ENCODE assay signal across 24 cellular contexts in genomic region chr17:67385122-67385988, GRCh38. TPM values are rescaled to one million over a fixed set of nuclear protein-coding genes. Genes with fewer than 3 reads are reported as not detected.
DNase-seq lines count a peak whose midpoint lies in the region; ATAC-seq, FAIRE-seq and TF ChIP-seq lines count a peak whose summit lies in the region.
"Had no signal": no experiment of that assay in that cellular context is flagged by ENCODE, and none has a peak within 500 bp of the region (broad histone marks: within the 10 kb centered on the region; RNA-seq: fewer than 3 reads in every experiment).

No MANE protein-coding gene starts in this region.

- no peaks in the 10 kb centered on the region for H3K27me3 Mint-ChIP-seq in naive thymus-derived CD8-positive, alpha-beta T cell

- DNase-seq in heart right ventricle: no peak
- DNase-seq in left ventricle myocardium superior: no peak
- no peak for DNase-seq in Panc1 (ENCODE audit: low read depth, low spot score)
- DNase-seq in GM12878 (ENCODE audit: low read depth, low spot score): no peak
- no peak for DNase-seq in naive thymus-derived CD8-positive, alpha-beta T cell
- DNase-seq in NCI-H1436 treated with DMSO at 0.1 percent for 48 hours (lab: John Stamatoyannopoulos, UW): no peak
- DNase-seq in HK-2 (ENCODE audit: unreplicated experiment): no peak
- DNase-seq in inferior parietal cortex (ENCODE audit: extremely low spot score): no peak
- DNase-seq: activated CD4-positive, alpha-beta T cell treated with anti-CD3 and anti-CD28 coated beads for 4 hours; activated T-cell treated with anti-CD3 and anti-CD28 coated beads, Interleukin-2, amount 50 U/mL, for 1 hour; AML-193; amniotic stem cell; GOT3; Kasumi-1; mammary epithelial cell; NCI-H1048; NCI-H2081 treated with DMSO at 0.1 percent for 48 hours; NCI-H524; SW 1271 had no signal

- H3K4me3 ChIP-seq in heart right ventricle: peak overlapping the region in 6 of 10 donors; percentile 4 to 34 (median 20)
- no peak overlapping the region for H3K4me3 ChIP-seq in Panc1 (ENCODE audit: low read depth in 2 of 2, low read length in 2 of 2)
- peak overlapping the region; percentile 19; the same call in 1 of the 2 replicates for H3K4me3 ChIP-seq in GM12878
- H3K4me3 ChIP-seq: hepatocyte had no signal

- intact Hi-C loops in heart right ventricle (cut with DNase I): loop anchor here in 3 of 10 donors (5.0 kb wide), 2 partner anchors 37 to 47 kb away; no protein-coding TSS in a partner anchor
- intact Hi-C loops in left ventricle myocardium superior (cut with micrococcal nuclease): no loop called here
- intact Hi-C loops in Panc1 (cut with micrococcal nuclease; ENCODE audit: unreplicated experiment): no loop called here
- intact Hi-C loops in GM12878 (cut with micrococcal nuclease; ENCODE audit: unreplicated experiment): no loop called here

- no peak overlapping the region for H2AFZ ChIP-seq in GM12878 (ENCODE audit: control insufficient read depth, low read depth, low read length)
- H2AFZ ChIP-seq: hepatocyte had no signal

- peaks cover 0 to 44% (median 17%) of the 10 kb centered on the region in 9 donors for H3K4me1 ChIP-seq in heart right ventricle
- peaks cover 28% of the 10 kb centered on the region for H3K4me1 ChIP-seq in Panc1 (ENCODE audit: control insufficient read depth, insufficient read depth, low read length)
- H3K4me1 ChIP-seq in GM12878 (ENCODE audit: control insufficient read depth, insufficient read depth, low read length): peaks cover 17% of the 10 kb centered on the region

- H3K27ac ChIP-seq in heart right ventricle: peak overlapping the region in 3 of 10 donors; percentile 31 to 38 (median 34)
- H3K27ac ChIP-seq in Panc1 (ENCODE audit: low read length): peak overlapping the region; percentile 57
- no peak overlapping the region for H3K27ac ChIP-seq in GM12878 (ENCODE audit: control insufficient read depth, insufficient read depth)
- H3K27ac ChIP-seq: hepatocyte, RWPE1 had no signal

- no TSS peak for BruUV-seq in Panc1 (replicated peaks; lab: Mats Ljungman, UMichigan)
- BruUV-seq in GM12878 (replicated peaks; lab: Mats Ljungman, UMichigan): no TSS peak

- SMC1A ChIA-PET in GM12878 (lab: Charles Lee; ENCODE audit: uncharacterized antibody, unreplicated experiment): interaction anchor here (0.8 to 5.5 kb wide), 2 partner anchors 90 to 209 kb away, joined by 3 to 48 read pairs; no protein-coding TSS in a partner anchor

- no peak for TF ChIP-seq POLR2A in GM12878 (IDR thresholded peaks at IDR 0.05; ENCODE audit: low read depth, low read length)

- POLR2A ChIA-PET in Panc1 (lab: Charles Lee) (no interaction called here), GM12878 (lab: Charles Lee) (interaction anchor here (0.8 kb wide), 1 partner anchor 20 kb away, joined by 4 read pairs; no protein-coding TSS in a partner anchor)
- POLR2A ChIA-PET in naive thymus-derived CD8-positive, alpha-beta T cell (lab: Charles Lee): interaction anchor here (0.6 to 5.5 kb wide), 11 partner anchors 7 to 292 kb away, joined by 3 to 61 read pairs (median 4); partner anchors contain the start of gene PITPNC1

- peaks cover 0 to 3% (median 0%) of the 10 kb centered on the region in 11 donors for H3K9me3 ChIP-seq in heart right ventricle
- no peaks in the 10 kb centered on the region for H3K9me3 ChIP-seq in Panc1 (ENCODE audit: control insufficient read depth, insufficient read depth, low read depth, low read length)
- no peaks in the 10 kb centered on the region; the same call in 2 of the 3 replicates for H3K9me3 ChIP-seq in GM12878 (replicated peaks; ENCODE audit: control insufficient read depth, insufficient read depth, low read length)

- 68 to 72% methylated on average over 20 of the region's 20 CpGs for WGBS in heart right ventricle, 2 donors
- WGBS in GM12878 (ENCODE audit: insufficient coverage, insufficient replicate concordance, low lambda C conversion rate, missing lambda C conversion rate): 93% methylated on average over 20 of the region's 20 CpGs

- CTCF ChIA-PET in Panc1 (lab: Charles Lee) (interaction anchor here (0.6 to 2.8 kb wide), 3 partner anchors 90 to 305 kb away, joined by 4 to 15 read pairs (median 5); no protein-coding TSS in a partner anchor), GM12878 (lab: Yijun Ruan, JAX) (interaction anchor here (0.8 to 19.8 kb wide), 8 partner anchors 10 to 302 kb away, joined by 3 to 291 read pairs (median 4); no protein-coding TSS in a partner anchor)

- RAD21 ChIA-PET in GM12878 (lab: Charles Lee; ENCODE audit: unreplicated experiment): interaction anchor here (1.3 to 6.4 kb wide), 3 partner anchors 90 to 219 kb away, joined by 4 to 44 read pairs (median 4); no protein-coding TSS in a partner anchor

- ATAC-seq in heart right ventricle (peak in 3 of 8 donors; percentile 29 to 71 (median 65)), left ventricle myocardium superior (no peak), Panc1 (no peak), GM12878 (no peak)
- ATAC-seq in naive thymus-derived CD8-positive, alpha-beta T cell: no peak

- TF ChIP-seq RAD21 in GM12878 (IDR thresholded peaks at IDR 0.05; ENCODE audit: insufficient read depth, low read depth, low read length): no peak

- TF ChIP-seq CTCF in heart right ventricle (IDR thresholded peaks at IDR 0.05) (peak in 2 of 9 donors; percentile 6 to 10), Panc1 (IDR thresholded peaks at IDR 0.05) (no peak), GM12878 (IDR thresholded peaks at IDR 0.05 in 2 of 3, conservative IDR thresholded peaks at IDR 0.05 in 1 of 3; ENCODE audit: control insufficient read depth in 2 of 3, extremely low read depth in 1 of 3, insufficient read depth in 1 of 3, low read depth in 3 of 3, low read length in 3 of 3) (no peak)

- no peak for FAIRE-seq in GM12878 (lab: Jason Lieb, UNC)
- FAIRE-seq: endothelial cell of umbilical vein, islet of Langerhans, urothelium cell line had no signal

- no peaks in the 10 kb centered on the region for H3K9me3 Mint-ChIP-seq in naive thymus-derived CD8-positive, alpha-beta T cell

- H3K27me3 ChIP-seq in heart right ventricle: no peaks in the 10 kb centered on the region
- no peaks in the 10 kb centered on the region for H3K27me3 ChIP-seq in Panc1 (ENCODE audit: control insufficient read depth, insufficient read depth, low read length)
- H3K27me3 ChIP-seq in GM12878 (replicated peaks in 1 of 2; ENCODE audit: control insufficient read depth in 2 of 2, insufficient read depth in 2 of 2, low read length in 1 of 2): no peaks in the 10 kb centered on the region
- H3K27me3 ChIP-seq: hepatocyte had no signal

- peaks cover 0 to 5% (median 0%) of the 10 kb centered on the region in 9 donors for H3K36me3 ChIP-seq in heart right ventricle
- no peaks in the 10 kb centered on the region for H3K36me3 ChIP-seq in Panc1 (ENCODE audit: control insufficient read depth, insufficient read depth, low read length)
- H3K36me3 ChIP-seq in GM12878 (ENCODE audit: control insufficient read depth in 2 of 2, insufficient read depth in 2 of 2, low read length in 1 of 2): peaks cover 2 to 5% of the 10 kb centered on the region in 2 experiments; a peak in 2 of 4 replicates

- no peak for TF ChIP-seq EP300 in GM12878 (IDR thresholded peaks at IDR 0.05; ENCODE audit: borderline replicate concordance in 1 of 2, control insufficient read depth in 1 of 2, low read depth in 2 of 2, low read length in 2 of 2)

- H3K36me3 Mint-ChIP-seq in naive thymus-derived CD8-positive, alpha-beta T cell: peaks cover 0 to 36% (median 9%) of the 10 kb centered on the region in 3 donors

- peaks cover 75% of the 10 kb centered on the region for H3K79me2 ChIP-seq in GM12878 (ENCODE audit: control insufficient read depth, insufficient read depth, low read length)

- peak overlapping the region in 7 of 10 donors; percentile 9 to 64 (median 31) for H3K4me3 Mint-ChIP-seq in naive thymus-derived CD8-positive, alpha-beta T cell

- peak overlapping the region; percentile 57 to 93 (median 82) for H3K27ac Mint-ChIP-seq in naive thymus-derived CD8-positive, alpha-beta T cell

- no peaks in the 10 kb centered on the region for H4K20me1 ChIP-seq in GM12878 (ENCODE audit: control insufficient read depth, insufficient read depth)

- H3K4me2 ChIP-seq in GM12878 (ENCODE audit: control insufficient read depth, insufficient read depth): no peak overlapping the region; the same call in 1 of the 2 replicates
- H3K4me2 ChIP-seq: hepatocyte had no signal

- in situ Hi-C loops in Panc1 (cut with HindIII; ENCODE audit: low pct_unique_long_range_greater_than_20kb, low sequenced_read_pairs) (no loop called here), GM12878 (cut with MboI) (loop anchor here (10.0 kb wide), 1 partner anchor 79 kb away; no protein-coding TSS in a partner anchor)

- H3K4me1 Mint-ChIP-seq in naive thymus-derived CD8-positive, alpha-beta T cell: peaks cover 33 to 86% (median 74%) of the 10 kb centered on the region in 4 donors

- H3K9ac ChIP-seq in GM12878 (ENCODE audit: control insufficient read depth, insufficient read depth, low read length): no peak overlapping the region

RNA-seq across cellular contexts. Expression of gene PITPNC1, which starts 8.3 kb away (rescaled TPM):
- 10 to 100 TPM in 6 of 10 donors, 1 to 10 TPM in 4; 7.4 to 28.0 (median 11.5) TPM for total RNA-seq in heart right ventricle
- 10 to 100 TPM in 1 of 2 donors, 1 to 10 TPM in 1; 6.6 to 13.3 TPM for polyA plus RNA-seq in heart right ventricle
- 11.0 TPM for total RNA-seq in left ventricle myocardium superior
- 20.8 TPM for total RNA-seq in Panc1 (2021; ENCODE audit: unreplicated experiment)
- 25.2 TPM for polyA plus RNA-seq in Panc1 (2012; ENCODE audit: insufficient read length)
- 66.8 and 74.2 TPM in 2 replicates for total RNA-seq in GM12878 (2013; cell fraction: nucleolus; rRNA removed)
- 29.3 and 36.0 TPM in 2 replicates for total RNA-seq in GM12878 (2014; rRNA removed)
- total RNA-seq in GM12878 (2014; rRNA removed; fragmentation: Illumina TruSeq; extraction: Trizol): 56.0 and 59.8 TPM in 2 replicates
- 57.1 and 62.4 TPM in 2 replicates for total RNA-seq in GM12878 (2021)
- 31.7 TPM for polyA plus RNA-seq in GM12878 (2011; ENCODE audit: low read depth)
- 56.1 and 71.0 TPM in 2 replicates for polyA plus RNA-seq in GM12878 (2011; rRNA removed)
- 33.6 and 48.4 TPM in 2 replicates for polyA plus RNA-seq in GM12878 (2011; cell fraction: cytosol; rRNA removed)
- polyA plus RNA-seq in GM12878 (2011; cell fraction: nucleus; rRNA removed): 20.8 and 26.9 TPM in 2 replicates
- polyA plus RNA-seq in GM12878 (2012): 44.8 and 50.5 TPM in 2 replicates
- 60.9 and 84.9 TPM in 2 replicates for polyA plus RNA-seq in GM12878 (2014; fragmentation: Illumina TruSeq; extraction: Trizol)
- polyA plus RNA-seq in GM12878 (2014; fragmentation: Nextera tagmentation; extraction: Ambion mirVana): 10 to 100 TPM; 12.2 to 24.6 TPM
- 27.0 and 27.2 TPM in 2 replicates for polyA plus RNA-seq in GM12878 (2014; rRNA removed)
- polyA plus RNA-seq in GM12878 (2016; fragmentation: Nextera tagmentation; extraction: Ambion mirVana): 10 to 100 TPM; 44.0 to 50.6 TPM
- 50.2 and 52.9 TPM in 2 replicates for polyA minus RNA-seq in GM12878 (2011; rRNA and poly(A)+ RNA removed)
- polyA minus RNA-seq in GM12878 (2011; cell fraction: cytosol; rRNA and poly(A)+ RNA removed): 19.9 and 22.7 TPM in 2 replicates
- 15.8 and 34.8 TPM in 2 replicates for polyA minus RNA-seq in GM12878 (2011; cell fraction: nucleus; rRNA and poly(A)+ RNA removed)
- total RNA-seq in naive thymus-derived CD8-positive, alpha-beta T cell: 100 to 1,000 TPM; 128 to 133 TPM
- 100 to 1,000 TPM; 119 to 159 (median 125) TPM for polyA plus RNA-seq in naive thymus-derived CD8-positive, alpha-beta T cell

RNA-seq across cellular contexts. Expression of gene PSMD12, which starts 19.0 kb away (rescaled TPM):
- total RNA-seq in heart right ventricle (10 to 100 TPM; 44.5 to 67.1 (median 49.9) TPM), left ventricle myocardium superior (47.0 TPM), Panc1 (2021; ENCODE audit: unreplicated experiment) (50.2 TPM), GM12878 (2014; rRNA removed) (19.8 and 21.4 TPM in 2 replicates), GM12878 (2014; rRNA removed; fragmentation: Illumina TruSeq; extraction: Trizol) (36.2 and 37.3 TPM in 2 replicates), GM12878 (2021) (51.5 and 53.5 TPM in 2 replicates)
- polyA plus RNA-seq in heart right ventricle (10 to 100 TPM; 28.5 to 32.3 TPM), GM12878 (2011; rRNA removed) (44.0 and 59.3 TPM in 2 replicates), GM12878 (2014; fragmentation: Illumina TruSeq; extraction: Trizol) (88.0 and 105 TPM in 2 replicates), GM12878 (2014; fragmentation: Nextera tagmentation; extraction: Ambion mirVana) (10 to 100 TPM; 21.2 to 33.0 TPM), GM12878 (2014; rRNA removed) (48.0 and 50.9 TPM in 2 replicates), GM12878 (2016; fragmentation: Nextera tagmentation; extraction: Ambion mirVana) (100 to 1,000 TPM; 139 to 149 TPM)
- polyA plus RNA-seq in Panc1 (2012; ENCODE audit: insufficient read length): 83.4 TPM
- total RNA-seq in GM12878 (2013; cell fraction: nucleolus; rRNA removed): 39.0 and 45.6 TPM in 2 replicates
- 16.5 TPM for polyA plus RNA-seq in GM12878 (2011; ENCODE audit: low read depth)
- polyA plus RNA-seq in GM12878 (2011; cell fraction: cytosol; rRNA removed): 16.3 and 17.9 TPM in 2 replicates
- 13.2 and 18.5 TPM in 2 replicates for polyA plus RNA-seq in GM12878 (2011; cell fraction: nucleus; rRNA removed)
- polyA plus RNA-seq in GM12878 (2012): 35.3 and 36.4 TPM in 2 replicates
- 7.2 and 17.8 TPM in 2 replicates for polyA minus RNA-seq in GM12878 (2011; rRNA and poly(A)+ RNA removed)
- 10.3 and 10.6 TPM in 2 replicates for polyA minus RNA-seq in GM12878 (2011; cell fraction: cytosol; rRNA and poly(A)+ RNA removed)
- 7.9 and 18.6 TPM in 2 replicates for polyA minus RNA-seq in GM12878 (2011; cell fraction: nucleus; rRNA and poly(A)+ RNA removed)
- total RNA-seq in naive thymus-derived CD8-positive, alpha-beta T cell: 10 to 100 TPM; 44.6 to 45.4 TPM
- 10 to 100 TPM; 32.0 to 33.0 (median 32.5) TPM for polyA plus RNA-seq in naive thymus-derived CD8-positive, alpha-beta T cell

Comparison
In these comparisons a context has a peak if more than half of its experiments do, and no peak if none do; other contexts are left out.
1. H3K4me3 ChIP-seq: peak in heart right ventricle (6 of 10) and GM12878 (single experiment); none in Panc1 (0 of 2).